In genomic region chr18:22946217-22946616, GRCh38 we compare ENCODE assay signal across 20 cellular contexts.
DNase-seq lines count a peak whose midpoint lies in the region; ATAC-seq, FAIRE-seq and TF ChIP-seq lines count a peak whose summit lies in the region.
"Had no signal": no experiment of that assay in that cellular context is flagged by ENCODE, and none has a peak within 500 bp of the region (broad histone marks: within the 10 kb centered on the region; RNA-seq: fewer than 3 reads in every experiment).

No MANE protein-coding gene starts in this region.

- peak overlapping the region; percentile 44; the same call in 1 of the 2 replicates for H3K27ac ChIP-seq in SK-N-MC

- DNase-seq in D721Med (ENCODE audit: insufficient read length, low spot score) (no peak), SK-N-MC (ENCODE audit: low read depth, low spot score) (no peak), superior temporal gyrus (ENCODE audit: extremely low spot score) (no peak)
- DNase-seq in stimulated activated naive CD8-positive, alpha-beta T cell treated with anti-CD3 and anti-CD28 coated beads, Interleukin-15, amount 100 ng/mL, for 72 hours: no peak
- DNase-seq: AML-193, COR-L47, DMS153, EL, KBM-7, NCI-H1417 treated with DMSO at 0.1 percent for 48 hours, NCI-H1930, NCI-H526 treated with DMSO at 0.1 percent for 48 hours, SHP77 had no signal

- H3K9me3 Mint-ChIP-seq in stimulated activated naive CD8-positive, alpha-beta T cell treated with anti-CD3 and anti-CD28 coated beads, Interleukin-15, amount 100 ng/mL, for 72 hours: no peaks in the 10 kb centered on the region
- H3K9me3 Mint-ChIP-seq: GM23338; T-helper 1 cell treated with Interleukin-12 subunit alpha and Interleukin-12 subunit beta and Interleukin-4 antibody, amounts not matched to agents 30 μg/mL and 1 μg/mL, for 36 hours had no signal

- H3K4me1 Mint-ChIP-seq in stimulated activated naive CD8-positive, alpha-beta T cell treated with anti-CD3 and anti-CD28 coated beads, Interleukin-15, amount 100 ng/mL, for 72 hours: no peaks in the 10 kb centered on the region

- H3K27me3 Mint-ChIP-seq in stimulated activated naive CD8-positive, alpha-beta T cell treated with anti-CD3 and anti-CD28 coated beads, Interleukin-15, amount 100 ng/mL, for 72 hours: no peaks in the 10 kb centered on the region

- no peaks in the 10 kb centered on the region for H3K9me3 ChIP-seq in SK-N-MC (ENCODE audit: low read depth, low read length)

- H3K27ac Mint-ChIP-seq in stimulated activated naive CD8-positive, alpha-beta T cell treated with anti-CD3 and anti-CD28 coated beads, Interleukin-15, amount 100 ng/mL, for 72 hours: no peak overlapping the region
- H3K27ac Mint-ChIP-seq: T-helper 1 cell treated with Interleukin-12 subunit alpha and Interleukin-12 subunit beta and Interleukin-4 antibody, amounts not matched to agents 30 μg/mL and 1 μg/mL, for 36 hours had no signal

- FAIRE-seq in D721Med (lab: Jason Lieb, UNC): peak; percentile 97

- no peak overlapping the region for H3K9ac ChIP-seq in SK-N-MC (ENCODE audit: insufficient read length)

- no peak overlapping the region for H3K4me3 ChIP-seq in SK-N-MC
- H3K4me3 ChIP-seq: GM23338 had no signal

- TF ChIP-seq CTCF in D721Med (IDR thresholded peaks at IDR 0.05; ENCODE audit: insufficient read depth, missing control alignments): no peak

- ATAC-seq in GM18520 (IDR thresholded peaks at IDR 0.05; ENCODE audit: unreplicated experiment): peak; percentile 39
- peak; percentile 50 for ATAC-seq in HG02852 (IDR thresholded peaks at IDR 0.05; ENCODE audit: unreplicated experiment)
- ATAC-seq in stimulated activated naive CD8-positive, alpha-beta T cell treated with anti-CD3 and anti-CD28 coated beads, Interleukin-15, amount 100 ng/mL, for 72 hours: no peak
- no peak for ATAC-seq in GM18498 (IDR thresholded peaks at IDR 0.05; ENCODE audit: unreplicated experiment)
- ATAC-seq in HG02981 (IDR thresholded peaks at IDR 0.05; ENCODE audit: unreplicated experiment): no peak
- ATAC-seq: GM23338, HCT116 had no signal

- peaks cover 72% of the 10 kb centered on the region for H3K36me3 ChIP-seq in SK-N-MC (ENCODE audit: insufficient read depth, low read length)

- H3K4me3 Mint-ChIP-seq in stimulated activated naive CD8-positive, alpha-beta T cell treated with anti-CD3 and anti-CD28 coated beads, Interleukin-15, amount 100 ng/mL, for 72 hours: no peak overlapping the region
- H3K4me3 Mint-ChIP-seq: GM23338; T-helper 1 cell treated with Interleukin-12 subunit alpha and Interleukin-12 subunit beta and Interleukin-4 antibody, amounts not matched to agents 30 μg/mL and 1 μg/mL, for 36 hours had no signal

Comparison
In these comparisons a context has a peak if more than half of its experiments do, and no peak if none do; other contexts are left out.
1. ATAC-seq: peak in GM18520 (single experiment) and HG02852 (single experiment); none in stimulated activated naive CD8-positive, alpha-beta T cell treated with anti-CD3 and anti-CD28 coated beads, Interleukin-15, amount 100 ng/mL, for 72 hours (single experiment), GM18498 (single experiment) and HG02981 (single experiment).